ENCODE assay signal across 8 cellular contexts in the genomic region with DNA sequence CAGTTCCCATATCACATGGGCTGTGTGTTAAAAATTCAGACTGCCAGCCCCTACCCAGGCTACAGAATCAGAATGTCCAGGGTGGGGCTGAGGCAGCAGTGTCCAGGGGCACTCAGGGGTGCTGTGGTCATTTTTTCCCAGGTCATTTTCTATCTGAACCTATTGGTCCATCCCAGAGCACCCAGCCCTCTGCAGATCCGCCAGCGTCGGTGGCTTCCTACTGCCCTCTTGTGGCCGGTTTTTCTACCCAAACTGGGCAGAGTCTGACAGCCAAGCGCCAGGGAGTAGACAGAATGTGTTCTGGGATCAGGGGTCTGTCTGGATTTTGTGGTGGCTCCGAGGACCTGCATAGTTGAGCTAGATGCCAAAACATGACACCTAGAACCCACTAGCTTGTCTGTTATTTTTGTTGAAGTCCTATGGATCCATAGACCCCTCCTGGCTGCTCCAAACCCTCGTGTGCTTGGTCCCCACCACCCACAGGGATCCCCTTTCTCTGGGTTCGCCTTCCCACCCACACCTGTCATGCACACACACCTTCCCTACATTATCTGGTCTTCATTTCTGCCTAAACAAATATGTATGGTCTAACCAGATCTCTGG. TPM values are rescaled to one million over a fixed set of nuclear protein-coding genes. Genes with fewer than 3 reads are reported as not detected.
DNase-seq lines count a peak whose midpoint lies in the region; TF ChIP-seq lines count a peak whose summit lies in the region.

No MANE protein-coding gene starts in this region.

- in situ Hi-C loops in KBM-7 (cut with MboI; ENCODE audit: low pct_unique_long_range_greater_than_20kb, low sequenced_read_pairs): no loop called here

- TF ChIP-seq POLR2A in ovary (IDR thresholded peaks at IDR 0.05): no peak

- TF ChIP-seq EP300 in ovary (IDR thresholded peaks at IDR 0.05): no peak

- DNase-seq in DMS 273 (lab: John Stamatoyannopoulos, UW; ENCODE audit: unreplicated experiment) (peak; percentile 86), DMS 273 treated with DMSO at 0.1 percent for 48 hours (lab: John Stamatoyannopoulos, UW) (no peak), KBM-7 (peak; percentile 70), RWPE1 (ENCODE audit: low spot score) (peak; percentile 74), foreskin melanocyte (peak; percentile 57), ovary (peak; percentile 32 to 64 (median 56)), tibial artery (peak; percentile 55 to 77)
- DNase-seq in activated T-helper 9 cell treated with anti-CD3 and anti-CD28 coated beads, Interleukin-2, amount 50 U/mL, for 16 hours (ENCODE audit: low read depth): peak; percentile 48

- no peaks in the 10 kb centered on the region for H3K27me3 ChIP-seq in ovary
- H3K27me3 ChIP-seq in tibial artery: no peaks in the 10 kb centered on the region

- H3K4me1 ChIP-seq in ovary (ENCODE audit: insufficient read depth) (peaks cover 6% of the 10 kb centered on the region), tibial artery (peaks cover 0 to 2% (median 0%) of the 10 kb centered on the region in 4 donors)

- intact Hi-C loops in ovary (cut with DNase I): no loop called here
- intact Hi-C loops in tibial artery (cut with DNase I; ENCODE audit: low total_unique reads): no loop called here

- H3K36me3 ChIP-seq in ovary (no peaks in the 10 kb centered on the region), tibial artery (no peaks in the 10 kb centered on the region)

- POLR2A ChIA-PET in RWPE1 (lab: Yijun Ruan, JAX; ENCODE audit: low non-redundant PET): no interaction called here

- CTCF ChIA-PET in RWPE1 (lab: Yijun Ruan, JAX): interaction anchor here (0.6 to 1.5 kb wide), 5 partner anchors 34 to 679 kb away, joined by 4 to 8 read pairs (median 5); partner anchors contain the start of gene RMDN2

- TF ChIP-seq CTCF in RWPE1 (conservative IDR thresholded peaks at IDR 0.05; ENCODE audit: low read depth) (peak; percentile 81), ovary (IDR thresholded peaks at IDR 0.05) (peak in 2 of 3 donors; percentile 22 to 30), tibial artery (IDR thresholded peaks at IDR 0.05) (peak; percentile 66 to 78)

- H3K9me3 ChIP-seq in ovary: no peaks in the 10 kb centered on the region
- no peaks in the 10 kb centered on the region for H3K9me3 ChIP-seq in tibial artery

- WGBS in ovary, 3 donors: 26 to 28% (median 27%) methylated on average over 8 of the region's 8 CpGs

- H3K27ac ChIP-seq in RWPE1 (no peak overlapping the region), ovary (no peak overlapping the region), tibial artery (no peak overlapping the region)

- H3K4me3 ChIP-seq in ovary (no peak overlapping the region), tibial artery (no peak overlapping the region)

RNA-seq across cellular contexts. Expression of gene RMDN2, which starts 34.1 kb away (rescaled TPM):
- 1 to 10 TPM; 4.7 to 7.5 (median 6.4) TPM for total RNA-seq in ovary
- 10 to 100 TPM in 1 of 2 donors, 1 to 10 TPM in 1; 4.8 to 60.9 TPM for polyA plus RNA-seq in ovary

Comparison
In these comparisons a context has a peak if more than half of its experiments do, and no peak if none do; other contexts are left out.
1. CTCF ChIP-seq: peak in every context shown above with its lines; median percentile 81 in RWPE1; 72 in tibial artery; 26 in ovary.